Comparison of ENCODE assay signal across 17 cellular contexts in the genomic region with DNA sequence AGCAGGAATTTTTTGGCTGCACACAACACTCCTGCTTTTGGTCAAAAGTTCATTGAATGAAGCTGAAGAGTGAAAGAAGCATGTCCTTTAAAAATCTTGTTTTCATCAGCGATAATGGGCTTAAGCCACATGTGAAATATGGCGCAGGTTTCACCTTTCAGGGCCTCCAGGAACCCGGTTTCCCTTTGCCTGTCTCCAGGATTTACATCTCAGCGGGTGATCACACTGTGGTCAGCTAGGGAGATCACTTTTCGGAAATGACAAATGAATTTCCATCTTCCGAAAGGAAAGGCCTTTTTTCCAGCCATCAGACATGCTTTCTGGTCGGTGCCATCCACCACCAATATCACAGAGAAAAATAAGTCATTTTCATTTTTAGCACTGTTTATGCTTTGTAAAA.
"Had no signal": no experiment of that assay in that cellular context is flagged by ENCODE, and none has a peak within 500 bp of the region (broad histone marks: within the 10 kb centered on the region; RNA-seq: fewer than 3 reads in every experiment).

No MANE protein-coding gene starts in this region.

- H3K4me3 ChIP-seq: cardiac muscle cell, gastroesophageal sphincter, heart left ventricle, lung, transverse colon had no signal

- H3K27ac Mint-ChIP-seq: activated B cell treated with CpG ODN at 0.5 μM for 24 hours; activated CD4-positive, alpha-beta memory T cell treated with anti-CD3 and anti-CD28 coated beads for 36 hours; activated CD8-positive, alpha-beta memory T cell treated with anti-CD3 and anti-CD28 coated beads, Interleukin-2, amount 10 ng/mL, durations not matched to agents 7 days and 5 days; activated naive CD8-positive, alpha-beta T cell; progenitor cell of endocrine pancreas; stimulated activated naive CD8-positive, alpha-beta T cell treated with anti-CD3 and anti-CD28 coated beads, Interleukin-15, Interleukin-2, amounts not matched to agents 100 ng/mL and 50 ng/mL, for 24 hours; T-cell had no signal

- H3K27me3 Mint-ChIP-seq: activated CD8-positive, alpha-beta memory T cell treated with anti-CD3 and anti-CD28 coated beads, Interleukin-2, amount 10 ng/mL, durations not matched to agents 7 days and 5 days; stimulated activated naive CD8-positive, alpha-beta T cell treated with anti-CD3 and anti-CD28 coated beads, Interleukin-15, Interleukin-2, amounts not matched to agents 100 ng/mL and 50 ng/mL, for 24 hours had no signal

- H3K4me1 Mint-ChIP-seq: activated B cell treated with CpG ODN at 0.5 μM for 24 hours; activated CD8-positive, alpha-beta memory T cell treated with anti-CD3 and anti-CD28 coated beads, Interleukin-2, amount 10 ng/mL, durations not matched to agents 7 days and 5 days; T-cell had no signal

- H3K36me3 ChIP-seq: cardiac muscle cell, gastroesophageal sphincter, heart left ventricle, transverse colon had no signal

- DNase-seq: activated B cell treated with CpG ODN at 0.5 μM for 24 hours; activated CD4-positive, alpha-beta memory T cell treated with anti-CD3 and anti-CD28 coated beads for 36 hours; activated CD4-positive, alpha-beta T cell treated with anti-CD3 and anti-CD28 coated beads for 4 hours; activated CD8-positive, alpha-beta memory T cell treated with anti-CD3 and anti-CD28 coated beads, Interleukin-2, amount 10 ng/mL, durations not matched to agents 7 days and 5 days; heart left ventricle; islet precursor cell; midbrain; T-cell; transverse colon had no signal

- H3K27ac ChIP-seq: cardiac muscle cell, gastroesophageal sphincter, heart left ventricle, transverse colon had no signal

- H3K9me3 ChIP-seq: gastroesophageal sphincter, heart left ventricle, transverse colon had no signal

- H3K9me3 Mint-ChIP-seq: activated B cell treated with CpG ODN at 0.5 μM for 24 hours had no signal

- ATAC-seq: activated CD8-positive, alpha-beta memory T cell treated with anti-CD3 and anti-CD28 coated beads, Interleukin-2, amount 10 ng/mL, durations not matched to agents 7 days and 5 days; esophagus mucosa; gastroesophageal sphincter; heart left ventricle; left lobe of liver; T-cell had no signal

- H3K27me3 ChIP-seq: cardiac muscle cell, transverse colon had no signal

- H3K4me3 Mint-ChIP-seq: activated B cell treated with CpG ODN at 0.5 μM for 24 hours; activated CD4-positive, alpha-beta memory T cell treated with anti-CD3 and anti-CD28 coated beads for 36 hours; activated CD8-positive, alpha-beta memory T cell treated with anti-CD3 and anti-CD28 coated beads, Interleukin-2, amount 10 ng/mL, durations not matched to agents 7 days and 5 days; activated naive CD8-positive, alpha-beta T cell; stimulated activated naive CD8-positive, alpha-beta T cell treated with anti-CD3 and anti-CD28 coated beads, Interleukin-15, Interleukin-2, amounts not matched to agents 100 ng/mL and 50 ng/mL, for 24 hours; T-cell had no signal

- H3K36me3 Mint-ChIP-seq: activated CD4-positive, alpha-beta memory T cell treated with anti-CD3 and anti-CD28 coated beads for 36 hours; activated CD8-positive, alpha-beta memory T cell treated with anti-CD3 and anti-CD28 coated beads, Interleukin-2, amount 10 ng/mL, durations not matched to agents 7 days and 5 days; activated naive CD8-positive, alpha-beta T cell; T-cell had no signal

- H3K4me1 ChIP-seq: gastroesophageal sphincter, heart left ventricle, transverse colon had no signal
